ENCODE assay signal across 26 cellular contexts in genomic region chr17:74164446-74165045, GRCh38.
"Had no signal": no experiment of that assay in that cellular context is flagged by ENCODE, and none has a peak within 500 bp of the region (broad histone marks: within the 10 kb centered on the region; RNA-seq: fewer than 3 reads in every experiment).

No MANE protein-coding gene starts in this region.

- H3K9me3 ChIP-seq: esophagus squamous epithelium, lower lobe of right lung, mucosa of descending colon, suprapubic skin, transverse colon had no signal

- H3K9me3 Mint-ChIP-seq: immature natural killer cell; natural killer cell treated with Interleukin-12 subunit alpha and Interleukin-12 subunit beta and Interleukin-15 and Interleukin-18, amount 100 ng/mL, for 72 hours; neural crest cell; stimulated activated naive CD8-positive, alpha-beta T cell treated with anti-CD3 and anti-CD28 coated beads, Interleukin-15, amount 100 ng/mL, for 72 hours had no signal

- H3K27ac ChIP-seq: dorsolateral prefrontal cortex, esophagus squamous epithelium, lower lobe of right lung, parathyroid adenoma, suprapubic skin, transverse colon had no signal

- ATAC-seq: left ventricle myocardium superior; lower lobe of right lung; mucosa of descending colon; natural killer cell treated with Interleukin-12 subunit alpha and Interleukin-12 subunit beta and Interleukin-15 and Interleukin-18, amount 100 ng/mL, for 72 hours; sciatic nerve; stimulated activated naive CD8-positive, alpha-beta T cell treated with anti-CD3 and anti-CD28 coated beads, Interleukin-15, amount 100 ng/mL, for 72 hours had no signal

- H3K36me3 Mint-ChIP-seq: immature natural killer cell; mesothelial cell of epicardium; naive B cell; natural killer cell treated with Interleukin-12 subunit alpha and Interleukin-12 subunit beta and Interleukin-15 and Interleukin-18, amount 100 ng/mL, for 72 hours had no signal

- H3K79me2 ChIP-seq: parathyroid adenoma had no signal

- H3K4me1 ChIP-seq: esophagus squamous epithelium, lower lobe of right lung, parathyroid adenoma, transverse colon had no signal

- DNase-seq: cerebellar nuclear complex; effector CD8-positive, alpha-beta T cell; esophagus squamous epithelium; foreskin melanocyte; hypothalamus; immature natural killer cell; left ventricle myocardium superior; lower lobe of right lung; mucosa of descending colon; naive B cell; stimulated activated CD4-positive, alpha-beta T cell treated with anti-CD3 and anti-CD28 coated beads, Interleukin-12 subunit alpha, Interleukin-12 subunit beta, amount 100 ng/mL, for 4 hours; stimulated activated CD4-positive, alpha-beta T cell treated with anti-CD3 and anti-CD28 coated beads, Interleukin-1b, Interleukin-23, amount 100 ng/mL, for 48 hours; stimulated activated CD4-positive, alpha-beta T cell treated with anti-CD3 and anti-CD28 coated beads, Interleukin-4, amount 100 ng/mL, for 1 hour; stimulated activated CD8-positive, alpha-beta memory T cell treated with anti-CD3 and anti-CD28 coated beads, Interleukin-4, amount 100 ng/mL, for 48 hours; stimulated activated naive CD4-positive, alpha-beta T cell; stimulated activated naive CD8-positive, alpha-beta T cell treated with anti-CD3 and anti-CD28 coated beads, Interleukin-15, amount 100 ng/mL, for 72 hours; transverse colon had no signal

- H3K4me1 Mint-ChIP-seq: immature natural killer cell; mesothelial cell of epicardium; naive B cell; stimulated activated naive CD8-positive, alpha-beta T cell treated with anti-CD3 and anti-CD28 coated beads, Interleukin-15, amount 100 ng/mL, for 72 hours had no signal

- H3K27me3 Mint-ChIP-seq: progenitor cell of endocrine pancreas had no signal

- H3K4me2 ChIP-seq: smooth muscle cell had no signal

- H2AFZ ChIP-seq: parathyroid adenoma had no signal

- H3K27ac Mint-ChIP-seq: immature natural killer cell; mesothelial cell of epicardium; naive B cell; natural killer cell treated with Interleukin-12 subunit alpha and Interleukin-12 subunit beta and Interleukin-15 and Interleukin-18, amount 100 ng/mL, for 72 hours; progenitor cell of endocrine pancreas; stimulated activated naive CD8-positive, alpha-beta T cell treated with anti-CD3 and anti-CD28 coated beads, Interleukin-15, amount 100 ng/mL, for 72 hours had no signal

- H3K4me3 ChIP-seq: dorsolateral prefrontal cortex, esophagus squamous epithelium, lower lobe of right lung, mucosa of descending colon, smooth muscle cell, suprapubic skin, transverse colon had no signal

- H3K4me3 Mint-ChIP-seq: immature natural killer cell; mesothelial cell of epicardium; naive B cell; natural killer cell treated with Interleukin-12 subunit alpha and Interleukin-12 subunit beta and Interleukin-15 and Interleukin-18, amount 100 ng/mL, for 72 hours; neural crest cell; stimulated activated naive CD8-positive, alpha-beta T cell treated with anti-CD3 and anti-CD28 coated beads, Interleukin-15, amount 100 ng/mL, for 72 hours had no signal

- H3K36me3 ChIP-seq: esophagus squamous epithelium, lower lobe of right lung, suprapubic skin, transverse colon had no signal
